8 cellular contexts compared by ENCODE assay signal in genomic region chr14:77498984-77499527, GRCh38. TPM values are rescaled to one million over a fixed set of nuclear protein-coding genes. Genes with fewer than 3 reads are reported as not detected.
DNase-seq lines count a peak whose midpoint lies in the region; ATAC-seq and TF ChIP-seq lines count a peak whose summit lies in the region.

No MANE protein-coding gene starts in this region.

- no peak for TF ChIP-seq CTCF in transverse colon (IDR thresholded peaks at IDR 0.05)

- no peaks in the 10 kb centered on the region for H3K36me3 ChIP-seq in BLaER1
- no peaks in the 10 kb centered on the region for H3K36me3 ChIP-seq in transverse colon

- no peak for TF ChIP-seq EP300 in transverse colon (IDR thresholded peaks at IDR 0.05; ENCODE audit: low read depth)

- peaks cover 19% of the 10 kb centered on the region for H4K20me1 ChIP-seq in BLaER1

- peaks cover 48% of the 10 kb centered on the region for H3K27me3 ChIP-seq in BLaER1
- peaks cover 39% of the 10 kb centered on the region for H3K27me3 ChIP-seq in transverse colon

- H3K27me3 Mint-ChIP-seq in activated naive CD8-positive, alpha-beta T cell treated with anti-CD3 and anti-CD28 coated beads, Interleukin-2, amount 50 U/mL, for 24 hours, result peaks cover 35% of the 10 kb centered on the region

- H3K4me2 ChIP-seq in BLaER1, result peak overlapping the region; percentile 98

- peak overlapping the region; percentile 53 for H3K4me3 Mint-ChIP-seq in activated naive CD8-positive, alpha-beta T cell treated with anti-CD3 and anti-CD28 coated beads, Interleukin-2, amount 50 U/mL, for 24 hours

- H3K4me3 ChIP-seq in BLaER1 (peak overlapping the region; percentile 69), transverse colon (peak overlapping the region; percentile 15 to 69 (median 38))

- H3K36me3 Mint-ChIP-seq in activated naive CD8-positive, alpha-beta T cell treated with anti-CD3 and anti-CD28 coated beads, Interleukin-2, amount 50 U/mL, for 24 hours (ENCODE audit: low read depth), result peaks cover 4% of the 10 kb centered on the region

- peaks cover 6% of the 10 kb centered on the region for H3K4me1 Mint-ChIP-seq in activated naive CD8-positive, alpha-beta T cell treated with anti-CD3 and anti-CD28 coated beads, Interleukin-2, amount 50 U/mL, for 24 hours

- no peak overlapping the region for H3K27ac ChIP-seq in BLaER1
- no peak overlapping the region for H3K27ac ChIP-seq in transverse colon

- H3K4me1 ChIP-seq in BLaER1 (peaks cover 33% of the 10 kb centered on the region), transverse colon (peaks cover 0 to 19% (median 18%) of the 10 kb centered on the region in 4 donors)

- 4 to 24% methylated on average over 5 to 49 of the region's 53 CpGs for WGBS in transverse colon (ENCODE audit: low coverage in 1 of 2), 2 donors

- H3K9me3 ChIP-seq in BLaER1, result peaks cover 11% of the 10 kb centered on the region
- no peaks in the 10 kb centered on the region for H3K9me3 ChIP-seq in transverse colon

- peak overlapping the region; percentile 38; the same call in 1 of the 2 replicates for H3K9ac ChIP-seq in BLaER1

- peak; percentile 4 for DNase-seq in activated naive CD8-positive, alpha-beta T cell treated with anti-CD3 and anti-CD28 coated beads, Interleukin-2, amount 50 U/mL, for 24 hours
- DNase-seq in left lobe of liver (ENCODE audit: low spot score), result peak; percentile 40
- no peak for DNase-seq in transverse colon
- no peak for DNase-seq in C1 segment of cervical spinal cord (lab: John Stamatoyannopoulos, UW)
- no peak for DNase-seq in GOT3 (lab: John Stamatoyannopoulos, UW)

- in situ Hi-C loops in transverse colon (cut with MboI; ENCODE audit: low pct_ligation_motif_present in 1 of 4, low pct_unique_long_range_greater_than_20kb in 1 of 4, low sequenced_read_pairs in 3 of 4), result no loop called here

- intact Hi-C loops in transverse colon (cut with DNase I; ENCODE audit: low total_unique reads), result no loop called here

- peaks cover 5% of the 10 kb centered on the region for H3K9me3 Mint-ChIP-seq in activated naive CD8-positive, alpha-beta T cell treated with anti-CD3 and anti-CD28 coated beads, Interleukin-2, amount 50 U/mL, for 24 hours

- H3K27ac Mint-ChIP-seq in activated naive CD8-positive, alpha-beta T cell treated with anti-CD3 and anti-CD28 coated beads, Interleukin-2, amount 50 U/mL, for 24 hours, result no peak overlapping the region

- ATAC-seq in GM18909 (IDR thresholded peaks at IDR 0.05; ENCODE audit: poor library complexity, unreplicated experiment) (peak; percentile 38), HG03520 (IDR thresholded peaks at IDR 0.05; ENCODE audit: unreplicated experiment) (peak; percentile 9), left lobe of liver (peak; percentile 20)
- ATAC-seq in activated naive CD8-positive, alpha-beta T cell treated with anti-CD3 and anti-CD28 coated beads, Interleukin-2, amount 50 U/mL, for 24 hours, result peak; percentile 16

- no peak for TF ChIP-seq POLR2A in transverse colon (IDR thresholded peaks at IDR 0.05)

RNA-seq across cellular contexts. Expression of gene ISM2, which starts 0.4 kb away (rescaled TPM):
- total RNA-seq in left lobe of liver (not detected), transverse colon (under 1 TPM in 1 of 4 donors, not detected in 3; 0.27 TPM)

RNA-seq across cellular contexts. Expression of gene AHSA1, which starts 41.2 kb away (rescaled TPM):
- total RNA-seq in left lobe of liver (45.7 TPM), transverse colon (100 to 1,000 TPM in 1 of 4 donors, 10 to 100 TPM in 3; 66.6 to 101 (median 87.5) TPM)

RNA-seq across cellular contexts. Expression of gene VIPAS39, which starts 41.7 kb away (rescaled TPM):
- total RNA-seq in left lobe of liver (8.2 TPM), transverse colon (10 to 100 TPM in 3 of 4 donors, 1 to 10 TPM in 1; 8.0 to 21.6 (median 18.0) TPM)

Comparison
In these comparisons a context has a peak if more than half of its experiments do, and no peak if none do; other contexts are left out.
1. DNase-seq: peak in activated naive CD8-positive, alpha-beta T cell treated with anti-CD3 and anti-CD28 coated beads, Interleukin-2, amount 50 U/mL, for 24 hours (single experiment) and left lobe of liver (single experiment); none in transverse colon (single experiment), C1 segment of cervical spinal cord (0 of 14) and GOT3 (single experiment).
2. Peak in every context shown above with its lines, with median percentiles within 50 percentile points of each other: ATAC-seq.